Comparison of ENCODE assay signal across 1 cellular context in the genomic region with DNA sequence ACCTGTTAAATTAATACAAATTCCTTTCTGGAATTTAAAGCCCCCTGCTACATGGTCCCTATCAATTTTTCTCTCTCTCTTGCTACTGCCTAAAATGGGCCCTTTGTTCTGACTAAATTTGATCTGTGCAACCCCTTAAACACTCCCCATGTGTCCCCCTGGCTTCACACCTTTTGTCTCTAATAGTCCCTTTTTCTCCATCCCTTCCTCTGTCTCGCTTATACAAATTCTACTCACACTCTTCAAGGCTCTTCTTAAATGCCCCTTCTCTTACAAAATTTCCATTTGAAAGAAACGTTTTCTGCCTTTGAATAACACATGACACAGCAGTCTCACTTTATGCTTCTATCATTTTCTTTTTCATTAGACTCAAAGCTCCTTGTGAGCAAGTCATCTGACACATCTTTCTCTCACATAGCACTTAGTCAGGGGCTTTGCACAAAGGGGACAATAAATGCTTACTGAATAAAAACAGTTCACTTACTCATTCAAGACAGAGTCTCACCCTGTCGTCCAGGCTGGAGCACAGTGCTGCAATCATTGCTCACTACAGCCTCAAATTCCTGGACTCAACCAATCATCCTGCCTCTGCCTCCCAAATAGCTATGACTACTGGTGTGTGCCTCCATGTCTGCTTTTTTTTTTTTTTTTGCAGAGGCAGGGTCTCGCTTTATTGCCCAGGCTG.
TF ChIP-seq lines count a peak whose summit lies in the region.

No MANE protein-coding gene starts in this region.

TF ChIP-seq in H1, 55 proteins besides CTCF, POLR2A, EP300 and RAD21:
- TF ChIP-seq RNF2 (IDR thresholded peaks at IDR 0.05; ENCODE audit: borderline replicate concordance, low read depth, low read length, missing control alignments, poor library complexity, severe bottlenecking): no peak
- no peak for TF ChIP-seq CTBP2 (IDR thresholded peaks at IDR 0.05; ENCODE audit: borderline replicate concordance, insufficient read depth, insufficient read length, low read length)
- no peak for TF ChIP-seq BRCA1 (IDR thresholded peaks at IDR 0.05; ENCODE audit: low read depth, low read length)
- TF ChIP-seq SRF (IDR thresholded peaks at IDR 0.05; ENCODE audit: low read depth, low read length): no peak
- no peak for TF ChIP-seq BCL11A (IDR thresholded peaks at IDR 0.05; ENCODE audit: low read depth in 2 of 2, low read length in 2 of 2)
- TF ChIP-seq BACH1 (IDR thresholded peaks at IDR 0.05; ENCODE audit: low read length): no peak
- TF ChIP-seq E2F6 (IDR thresholded peaks at IDR 0.05): peak; percentile 53; the same call in 1 of the 2 replicates
- TF ChIP-seq HDAC6 (IDR thresholded peaks at IDR 0.05; ENCODE audit: low read depth, low read length): no peak
- 0 out of 2 replicates have a peak, but pooled peaks have one; percentile 24 for TF ChIP-seq MAX (IDR thresholded peaks at IDR 0.05)
- TF ChIP-seq MAFK (IDR thresholded peaks at IDR 0.05; ENCODE audit: low read depth, low read length): peak; percentile 43; the same call in 1 of the 2 replicates
TF ChIP-seq in H1: peak in this region for 3.
